ENCODE assay signal across 9 cellular contexts in genomic region chr1:12196641-12197482, GRCh38. TPM values are rescaled to one million over a fixed set of nuclear protein-coding genes. Genes with fewer than 3 reads are reported as not detected.
A peak's percentile ranks its signal among the peaks of the same experiment; 100 is the strongest.
DNase-seq lines count a peak whose midpoint lies in the region; ATAC-seq and TF ChIP-seq lines count a peak whose summit lies in the region.
"Had no signal": no experiment of that assay in that cellular context is flagged by ENCODE, and none has a peak within 500 bp of the region (broad histone marks: within the 10 kb centered on the region; RNA-seq: fewer than 3 reads in every experiment).

No MANE protein-coding gene starts in this region.

- H3K27ac ChIP-seq in GM23338 (ENCODE audit: low read depth), result no peak overlapping the region
- no peak overlapping the region for H3K27ac ChIP-seq in SJCRH30

- H3K4me1 Mint-ChIP-seq in GM23338 (peaks cover 7% of the 10 kb centered on the region; the same call in 2 of the 3 replicates), immature natural killer cell (peaks cover 54 to 55% of the 10 kb centered on the region in 2 donors), progenitor cell of endocrine pancreas (ENCODE audit: low read depth) (no peaks in the 10 kb centered on the region)

- H3F3A ChIP-seq in GM23338 (replicated peaks; ENCODE audit: low read depth), result peaks cover 3% of the 10 kb centered on the region; the same call in 1 of the 2 replicates

- H4K20me1 ChIP-seq in GM23338 (replicated peaks; ENCODE audit: insufficient read depth), result no peaks in the 10 kb centered on the region

- no peak overlapping the region for H3K4me2 ChIP-seq in GM23338

- H3K27ac Mint-ChIP-seq in GM23338, result no peak overlapping the region
- H3K27ac Mint-ChIP-seq in immature natural killer cell, result peak overlapping the region in 4 of 6 donors; percentile 16 to 71 (median 22)
- H3K27ac Mint-ChIP-seq in progenitor cell of endocrine pancreas, result no peak overlapping the region

- DNase-seq in AML-193 (lab: John Stamatoyannopoulos, UW) (peak; percentile 69 to 73), GM23338 (ENCODE audit: low spot score) (peak; percentile 82), SJCRH30 (peak; percentile 68 to 84), immature natural killer cell (no peak), NCI-H526 treated with DMSO at 0.1 percent for 48 hours (lab: John Stamatoyannopoulos, UW) (no peak), left colon (no peak), progenitor cell of endocrine pancreas (ENCODE audit: low spot score, unreplicated experiment) (no peak)
- DNase-seq: occipital lobe had no signal

- H3K9me2 ChIP-seq in GM23338 (ENCODE audit: insufficient read depth), result no peaks in the 10 kb centered on the region

- no peaks in the 10 kb centered on the region for H3K9me3 ChIP-seq in SJCRH30 (replicated peaks)

- peak; percentile 77 for ATAC-seq in GM23338
- ATAC-seq in HG03565 (IDR thresholded peaks at IDR 0.05; ENCODE audit: unreplicated experiment), result no peak
- ATAC-seq in left colon, result no peak

- H3K36me3 ChIP-seq in GM23338 (ENCODE audit: insufficient read depth) (no peaks in the 10 kb centered on the region), SJCRH30 (no peaks in the 10 kb centered on the region)

- H3K4me3 ChIP-seq in GM23338, result no peak overlapping the region
- H3K4me3 ChIP-seq in SJCRH30, result no peak overlapping the region

- TF ChIP-seq CTCF in GM23338 (conservative IDR thresholded peaks at IDR 0.05; ENCODE audit: low read depth in 2 of 2) (peak; percentile 55 to 61), progenitor cell of endocrine pancreas (IDR thresholded peaks at IDR 0.05; ENCODE audit: unreplicated experiment) (no peak)

- H3K4me3 Mint-ChIP-seq in GM23338 (no peak overlapping the region; the same call in 2 of the 3 replicates), immature natural killer cell (no peak overlapping the region), progenitor cell of endocrine pancreas (ENCODE audit: low read depth) (no peak overlapping the region)

- H3K27me3 Mint-ChIP-seq in GM23338 (ENCODE audit: insufficient read depth, low read depth, poor library complexity) (peaks cover 16% of the 10 kb centered on the region), immature natural killer cell (ENCODE audit: low read depth in 3 of 3) (peaks cover 0 to 16% (median 6%) of the 10 kb centered on the region in 3 donors), progenitor cell of endocrine pancreas (peaks cover 15% of the 10 kb centered on the region)

- H3K4me1 ChIP-seq in GM23338 (ENCODE audit: insufficient read depth), result peaks cover 11% of the 10 kb centered on the region
- H3K4me1 ChIP-seq in SJCRH30, result peaks cover 10% of the 10 kb centered on the region

- H3K79me2 ChIP-seq in GM23338 (replicated peaks; ENCODE audit: insufficient read depth), result no peaks in the 10 kb centered on the region

- H2AFZ ChIP-seq in GM23338, result no peak overlapping the region

- intact Hi-C loops in left colon (cut with DNase I, micrococcal nuclease), result no loop called here

- no peaks in the 10 kb centered on the region for H3K9me3 Mint-ChIP-seq in GM23338
- H3K9me3 Mint-ChIP-seq in immature natural killer cell, result no peaks in the 10 kb centered on the region
- H3K9me3 Mint-ChIP-seq in progenitor cell of endocrine pancreas (ENCODE audit: low read depth), result no peaks in the 10 kb centered on the region

- H3K36me3 Mint-ChIP-seq in GM23338 (ENCODE audit: low read depth) (no peaks in the 10 kb centered on the region; the same call in 2 of the 3 replicates), immature natural killer cell (peaks cover 9 to 32% (median 18%) of the 10 kb centered on the region in 3 donors), progenitor cell of endocrine pancreas (ENCODE audit: insufficient read depth) (no peaks in the 10 kb centered on the region)

- H3K27me3 ChIP-seq in GM23338 (ENCODE audit: insufficient read depth) (no peaks in the 10 kb centered on the region), SJCRH30 (no peaks in the 10 kb centered on the region; the same call in 1 of the 2 replicates)

TF ChIP-seq in GM23338, 12 proteins besides CTCF, POLR2A, EP300 and RAD21 (continues in another document):
- TF ChIP-seq POLR2AphosphoS5 (IDR thresholded peaks at IDR 0.05; ENCODE audit: low read depth), result no peak
- no peak for TF ChIP-seq CREB1 (CRISPR knock-in tag; IDR thresholded peaks at IDR 0.05; ENCODE audit: low read depth)
- TF ChIP-seq JUNB (IDR thresholded peaks at IDR 0.05; ENCODE audit: unreplicated experiment), result no peak
- TF ChIP-seq EZH2phosphoT487 (IDR thresholded peaks at IDR 0.05; ENCODE audit: unreplicated experiment), result no peak
- TF ChIP-seq NANOG (IDR thresholded peaks at IDR 0.05; ENCODE audit: borderline replicate concordance), result no peak
- TF ChIP-seq ZNF331 (CRISPR knock-in tag; IDR thresholded peaks at IDR 0.05; ENCODE audit: low read depth), result no peak
- TF ChIP-seq, protein P1, sequence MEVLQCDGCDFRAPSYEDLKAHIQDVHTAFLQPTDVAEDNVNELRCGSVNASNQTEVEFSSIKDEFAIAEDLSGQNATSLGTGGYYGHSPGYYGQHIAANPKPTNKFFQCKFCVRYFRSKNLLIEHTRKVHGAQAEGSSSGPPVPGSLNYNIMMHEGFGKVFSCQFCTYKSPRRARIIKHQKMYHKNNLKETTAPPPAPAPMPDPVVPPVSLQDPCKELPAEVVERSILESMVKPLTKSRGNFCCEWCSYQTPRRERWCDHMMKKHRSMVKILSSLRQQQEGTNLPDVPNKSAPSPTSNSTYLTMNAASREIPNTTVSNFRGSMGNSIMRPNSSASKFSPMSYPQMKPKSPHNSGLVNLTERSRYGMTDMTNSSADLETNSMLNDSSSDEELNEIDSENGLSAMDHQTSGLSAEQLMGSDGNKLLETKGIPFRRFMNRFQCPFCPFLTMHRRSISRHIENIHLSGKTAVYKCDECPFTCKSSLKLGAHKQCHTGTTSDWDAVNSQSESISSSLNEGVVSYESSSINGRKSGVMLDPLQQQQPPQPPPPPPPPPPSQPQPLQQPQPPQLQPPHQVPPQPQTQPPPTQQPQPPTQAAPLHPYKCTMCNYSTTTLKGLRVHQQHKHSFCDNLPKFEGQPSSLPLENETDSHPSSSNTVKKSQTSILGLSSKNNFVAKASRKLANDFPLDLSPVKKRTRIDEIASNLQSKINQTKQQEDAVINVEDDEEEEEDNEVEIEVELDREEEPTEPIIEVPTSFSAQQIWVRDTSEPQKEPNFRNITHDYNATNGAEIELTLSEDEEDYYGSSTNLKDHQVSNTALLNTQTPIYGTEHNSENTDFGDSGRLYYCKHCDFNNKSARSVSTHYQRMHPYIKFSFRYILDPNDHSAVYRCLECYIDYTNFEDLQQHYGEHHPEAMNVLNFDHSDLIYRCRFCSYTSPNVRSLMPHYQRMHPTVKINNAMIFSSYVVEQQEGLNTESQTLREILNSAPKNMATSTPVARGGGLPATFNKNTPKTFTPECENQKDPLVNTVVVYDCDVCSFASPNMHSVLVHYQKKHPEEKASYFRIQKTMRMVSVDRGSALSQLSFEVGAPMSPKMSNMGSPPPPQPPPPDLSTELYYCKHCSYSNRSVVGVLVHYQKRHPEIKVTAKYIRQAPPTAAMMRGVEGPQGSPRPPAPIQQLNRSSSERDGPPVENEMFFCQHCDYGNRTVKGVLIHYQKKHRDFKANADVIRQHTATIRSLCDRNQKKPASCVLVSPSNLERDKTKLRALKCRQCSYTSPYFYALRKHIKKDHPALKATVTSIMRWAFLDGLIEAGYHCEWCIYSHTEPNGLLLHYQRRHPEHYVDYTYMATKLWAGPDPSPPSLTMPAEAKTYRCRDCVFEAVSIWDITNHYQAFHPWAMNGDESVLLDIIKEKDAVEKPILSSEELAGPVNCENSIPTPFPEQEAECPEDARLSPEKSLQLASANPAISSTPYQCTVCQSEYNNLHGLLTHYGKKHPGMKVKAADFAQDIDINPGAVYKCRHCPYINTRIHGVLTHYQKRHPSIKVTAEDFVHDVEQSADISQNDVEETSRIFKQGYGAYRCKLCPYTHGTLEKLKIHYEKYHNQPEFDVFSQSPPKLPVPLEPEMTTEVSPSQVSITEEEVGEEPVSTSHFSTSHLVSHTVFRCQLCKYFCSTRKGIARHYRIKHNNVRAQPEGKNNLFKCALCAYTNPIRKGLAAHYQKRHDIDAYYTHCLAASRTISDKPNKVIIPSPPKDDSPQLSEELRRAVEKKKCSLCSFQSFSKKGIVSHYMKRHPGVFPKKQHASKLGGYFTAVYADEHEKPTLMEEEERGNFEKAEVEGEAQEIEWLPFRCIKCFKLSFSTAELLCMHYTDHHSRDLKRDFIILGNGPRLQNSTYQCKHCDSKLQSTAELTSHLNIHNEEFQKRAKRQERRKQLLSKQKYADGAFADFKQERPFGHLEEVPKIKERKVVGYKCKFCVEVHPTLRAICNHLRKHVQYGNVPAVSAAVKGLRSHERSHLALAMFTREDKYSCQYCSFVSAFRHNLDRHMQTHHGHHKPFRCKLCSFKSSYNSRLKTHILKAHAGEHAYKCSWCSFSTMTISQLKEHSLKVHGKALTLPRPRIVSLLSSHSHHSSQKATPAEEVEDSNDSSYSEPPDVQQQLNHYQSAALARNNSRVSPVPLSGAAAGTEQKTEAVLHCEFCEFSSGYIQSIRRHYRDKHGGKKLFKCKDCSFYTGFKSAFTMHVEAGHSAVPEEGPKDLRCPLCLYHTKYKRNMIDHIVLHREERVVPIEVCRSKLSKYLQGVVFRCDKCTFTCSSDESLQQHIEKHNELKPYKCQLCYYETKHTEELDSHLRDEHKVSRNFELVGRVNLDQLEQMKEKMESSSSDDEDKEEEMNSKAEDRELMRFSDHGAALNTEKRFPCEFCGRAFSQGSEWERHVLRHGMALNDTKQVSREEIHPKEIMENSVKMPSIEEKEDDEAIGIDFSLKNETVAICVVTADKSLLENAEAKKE (CRISPR knock-in tag; IDR thresholded peaks at IDR 0.05), result no peak
- no peak for TF ChIP-seq EZH2 (IDR thresholded peaks at IDR 0.05; ENCODE audit: low read depth, unreplicated experiment)

RNA-seq across cellular contexts. Expression of gene TNFRSF1B, which starts 30.1 kb away (rescaled TPM):
- total RNA-seq in GM23338 (2014; rRNA removed; shearing (Covaris generic)), result 1.8 and 4.1 TPM in 2 replicates
- polyA plus RNA-seq in GM23338 (2016; fragmentation: Nextera tagmentation; extraction: Ambion mirVana), result 0.68 and 0.91 TPM in 2 replicates
- 6.8 and 7.0 TPM in 2 replicates for total RNA-seq in SJCRH30 (2014; rRNA removed; shearing (Covaris generic))
- polyA plus RNA-seq in immature natural killer cell, result 100 to 1,000 TPM; 162 to 269 (median 165) TPM
- 10 to 100 TPM; 18.6 to 28.3 TPM for total RNA-seq in left colon
- not detected in 2 replicates for total RNA-seq in progenitor cell of endocrine pancreas

RNA-seq across cellular contexts. Expression of gene VPS13D, which starts 33.0 kb away (rescaled TPM):
- total RNA-seq in GM23338 (2014; rRNA removed; shearing (Covaris generic)), result 34.7 and 34.9 TPM in 2 replicates
- 7.5 and 10.7 TPM in 2 replicates for polyA plus RNA-seq in GM23338 (2016; fragmentation: Nextera tagmentation; extraction: Ambion mirVana)
- 32.4 and 33.1 TPM in 2 replicates for total RNA-seq in SJCRH30 (2014; rRNA removed; shearing (Covaris generic))
- polyA plus RNA-seq in immature natural killer cell, result 1 to 10 TPM; 4.2 to 9.9 (median 6.6) TPM
- 10 to 100 TPM; 76.1 to 99.9 TPM for total RNA-seq in left colon
- 41.0 and 41.9 TPM in 2 replicates for total RNA-seq in progenitor cell of endocrine pancreas

Comparison
In these comparisons a context has a peak if more than half of its experiments do, and no peak if none do; other contexts are left out.
1. DNase-seq: peak in AML-193 (2 of 2), GM23338 (single experiment) and SJCRH30 (2 of 2); none in immature natural killer cell (0 of 3), NCI-H526 treated with DMSO at 0.1 percent for 48 hours (single experiment), left colon (0 of 2) and progenitor cell of endocrine pancreas (single experiment).
2. H3K27ac Mint-ChIP-seq: peak in immature natural killer cell (4 of 6); none in GM23338 (single experiment) and progenitor cell of endocrine pancreas (single experiment).